Comparison of ENCODE assay signal across 8 cellular contexts in genomic region chr11:11028017-11028692, GRCh38.
DNase-seq lines count a peak whose midpoint lies in the region; ATAC-seq, FAIRE-seq and TF ChIP-seq lines count a peak whose summit lies in the region.

No MANE protein-coding gene starts in this region.

- no peaks in the 10 kb centered on the region for H3K27me3 ChIP-seq in hepatocyte

- no peaks in the 10 kb centered on the region for H4K20me1 ChIP-seq in hepatocyte (ENCODE audit: insufficient read depth, poor library complexity, severe bottlenecking)

- WGBS in hepatocyte (ENCODE audit: low lambda C conversion rate, missing lambda C conversion rate): 27% methylated on average over 5 of the region's 5 CpGs

- no peaks in the 10 kb centered on the region for H3K79me2 ChIP-seq in hepatocyte

- no peak overlapping the region for H3K4me3 ChIP-seq in hepatocyte

- H3K4me3 Mint-ChIP-seq in T-cell: no peak overlapping the region

- H3K9me3 Mint-ChIP-seq in T-cell: no peaks in the 10 kb centered on the region

- H3K36me3 ChIP-seq in hepatocyte (replicated peaks; ENCODE audit: insufficient read depth, low read depth): no peaks in the 10 kb centered on the region

- H2AFZ ChIP-seq in hepatocyte: no peak overlapping the region

- H3K4me1 ChIP-seq in hepatocyte (ENCODE audit: insufficient read depth): no peaks in the 10 kb centered on the region

- H3K27me3 Mint-ChIP-seq in T-cell: peaks cover 0 to 2% of the 10 kb centered on the region in 2 donors

- peak; percentile 44 for FAIRE-seq in GM19239 (lab: Jason Lieb, UNC)

- CTCF ChIA-PET in T-cell (lab: Charles Lee): interaction anchor here (0.5 to 6.1 kb wide), 64 partner anchors 9 to 1356 kb away, joined by 3 to 57 read pairs (median 4); no protein-coding TSS in a partner anchor

- TF ChIP-seq CTCF in hepatocyte (IDR thresholded peaks at IDR 0.05; ENCODE audit: poor library complexity): peak; percentile 62

- POLR2A ChIA-PET in T-cell (lab: Charles Lee): interaction anchor here in 1 of 2 donors (0.9 kb wide), 1 partner anchor 134 kb away, joined by 3 read pairs; no protein-coding TSS in a partner anchor

- no peaks in the 10 kb centered on the region for H3K9me2 ChIP-seq in hepatocyte (replicated peaks; ENCODE audit: insufficient read depth)

- no peaks in the 10 kb centered on the region for H3K36me3 Mint-ChIP-seq in T-cell

- H3K9me3 ChIP-seq in hepatocyte (ENCODE audit: low read depth): no peaks in the 10 kb centered on the region

- peaks cover 0 to 10% (median 3%) of the 10 kb centered on the region in 3 donors for H3K4me1 Mint-ChIP-seq in T-cell

- peak; percentile 83 to 93 (median 87) for ATAC-seq in T-cell (replicated peaks in 1 of 4)
- no peak for ATAC-seq in HG03095 (IDR thresholded peaks at IDR 0.05; ENCODE audit: unreplicated experiment)

- no peak overlapping the region for H3K27ac ChIP-seq in hepatocyte

- DNase-seq in AG08396 (ENCODE audit: low spot score) (peak; percentile 54), GM19239 (ENCODE audit: insufficient read length, low spot score) (peak; percentile 21), MV-4-11 (lab: John Stamatoyannopoulos, UW) (peak; percentile 25), T-cell (peak; percentile 51 to 84 (median 74)), hepatocyte (ENCODE audit: low spot score) (peak; percentile 78), smooth muscle cell of the brain vasculature (ENCODE audit: low read depth, low spot score) (peak; percentile 12)
- peak; percentile 34 for DNase-seq in activated naive CD8-positive, alpha-beta T cell treated with anti-CD3 and anti-CD28 coated beads, Interleukin-2, amount 50 U/mL, for 16 hours (ENCODE audit: low read depth, low spot score)

- H3K27ac Mint-ChIP-seq in T-cell: no peak overlapping the region

- H3K4me2 ChIP-seq in hepatocyte: no peak overlapping the region

Comparison
In these comparisons a context has a peak if more than half of its experiments do, and no peak if none do; other contexts are left out.
1. DNase-seq: peak in every context shown above with its lines; median percentile 78 in hepatocyte; 74 in T-cell; 54 in AG08396; 34 in activated naive CD8-positive, alpha-beta T cell treated with anti-CD3 and anti-CD28 coated beads, Interleukin-2, amount 50 U/mL, for 16 hours; 25 in MV-4-11; 21 in GM19239; 12 in smooth muscle cell of the brain vasculature.